2 cellular contexts compared by ENCODE assay signal in genomic region chr9:96331236-96331947, GRCh38.
TF ChIP-seq lines count a peak whose summit lies in the region.

No MANE protein-coding gene starts in this region.

TF ChIP-seq in HCT116, 20 proteins besides CTCF, POLR2A, EP300 and RAD21 (continued from another document):
- TF ChIP-seq REST (IDR thresholded peaks at IDR 0.05; ENCODE audit: low read depth), result no peak
- no peak for TF ChIP-seq ELF1 (IDR thresholded peaks at IDR 0.05; ENCODE audit: borderline replicate concordance, low read depth)
- TF ChIP-seq EZH2 (IDR thresholded peaks at IDR 0.05), result no peak
- TF ChIP-seq JUND (IDR thresholded peaks at IDR 0.05), result peak; percentile 60; the same call in 1 of the 2 replicates
- TF ChIP-seq EZH2phosphoT487 (IDR thresholded peaks at IDR 0.05; ENCODE audit: borderline replicate concordance), result no peak
- no peak for TF ChIP-seq ZNF274 (IDR thresholded peaks at IDR 0.05; ENCODE audit: low read depth, low read length)
- no peak for TF ChIP-seq ZFX (IDR thresholded peaks at IDR 0.05)
- peak; percentile 43; the same call in 1 of the 2 replicates for TF ChIP-seq SP1 (IDR thresholded peaks at IDR 0.05; ENCODE audit: low read depth)
- TF ChIP-seq TCF7L2 (IDR thresholded peaks at IDR 0.05; ENCODE audit: borderline replicate concordance, extremely low read depth, insufficient read depth, insufficient read length), result no peak
- TF ChIP-seq CEBPB (IDR thresholded peaks at IDR 0.05; ENCODE audit: low read depth), result no peak
- TF ChIP-seq YY1 (IDR thresholded peaks at IDR 0.05; ENCODE audit: extremely low read depth, insufficient replicate concordance, low read depth, low read length), result no peak
- no peak for TF ChIP-seq ZBTB33 (IDR thresholded peaks at IDR 0.05; ENCODE audit: extremely low read depth, insufficient replicate concordance, low read length)
- no peak for TF ChIP-seq SRF (IDR thresholded peaks at IDR 0.05; ENCODE audit: low read depth)
- TF ChIP-seq FOSL1 (IDR thresholded peaks at IDR 0.05; ENCODE audit: low read depth), result peak; percentile 50
- TF ChIP-seq SIN3A (IDR thresholded peaks at IDR 0.05; ENCODE audit: low read depth), result peak; percentile 35; the same call in 1 of the 2 replicates
- no peak for TF ChIP-seq ATF3 (IDR thresholded peaks at IDR 0.05)
- TF ChIP-seq POLR2AphosphoS5 (IDR thresholded peaks at IDR 0.05; ENCODE audit: low read depth, low read length), result no peak
- no peak for TF ChIP-seq EGR1 (IDR thresholded peaks at IDR 0.05; ENCODE audit: low read depth)

TF ChIP-seq in SK-N-SH, 30 proteins besides CTCF, POLR2A, EP300 and RAD21 (continued from another document):
- TF ChIP-seq YY1 (IDR thresholded peaks at IDR 0.05; ENCODE audit: low read depth), result no peak
- TF ChIP-seq JUND (IDR thresholded peaks at IDR 0.05), result peak; percentile 68
- peak; percentile 82 for TF ChIP-seq FOSL2 (IDR thresholded peaks at IDR 0.05; ENCODE audit: borderline replicate concordance, low read depth)
- TF ChIP-seq PBX3 (IDR thresholded peaks at IDR 0.05), result peak; percentile 52; the same call in 1 of the 2 replicates
- TF ChIP-seq REST (IDR thresholded peaks at IDR 0.05; ENCODE audit: low read depth, low read length), result no peak
- no peak for TF ChIP-seq FOXJ3 (CRISPR knock-in tag; IDR thresholded peaks at IDR 0.05)
- peak; percentile 40; the same call in 1 of the 2 replicates for TF ChIP-seq TEAD4 (IDR thresholded peaks at IDR 0.05; ENCODE audit: borderline replicate concordance, insufficient read depth)
- no peak for TF ChIP-seq SIN3A (IDR thresholded peaks at IDR 0.05; ENCODE audit: borderline replicate concordance, low read depth, low read length)
- 0 out of 2 replicates have a peak, but pooled peaks have one; percentile 58 for TF ChIP-seq MAX (IDR thresholded peaks at IDR 0.05; ENCODE audit: low read depth)
